ENCODE assay signal across 8 cellular contexts in the genomic region with DNA sequence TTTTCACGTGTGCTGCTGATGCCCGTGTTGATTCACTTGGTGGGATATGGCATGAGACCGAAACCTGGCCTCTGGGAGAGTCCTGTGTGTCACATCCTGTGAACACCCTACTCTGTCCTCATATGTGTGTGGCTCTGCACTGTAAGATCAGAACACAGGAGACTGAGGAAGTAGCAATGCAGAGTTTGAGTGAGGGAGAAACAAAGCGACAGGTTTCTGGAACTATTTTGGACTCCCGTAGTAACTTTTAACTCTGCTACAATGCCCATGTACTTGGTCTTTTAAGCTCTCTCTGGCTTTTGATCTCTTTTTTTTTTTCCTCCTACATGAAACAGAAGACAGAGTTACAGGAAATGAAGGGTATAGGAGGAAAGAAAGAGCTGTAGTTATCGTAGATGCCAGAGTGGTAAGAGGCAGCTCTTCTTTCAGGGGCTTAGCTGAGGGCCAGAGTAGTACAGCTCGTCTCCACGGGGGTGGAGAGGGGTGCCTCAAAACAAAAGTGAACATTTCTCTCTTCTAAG. TPM values are rescaled to one million over a fixed set of nuclear protein-coding genes. Genes with fewer than 3 reads are reported as not detected.
DNase-seq lines count a peak whose midpoint lies in the region; ATAC-seq and TF ChIP-seq lines count a peak whose summit lies in the region.

No MANE protein-coding gene starts in this region.

- H3K36me3 Mint-ChIP-seq in mesothelial cell of epicardium: peaks cover 27% of the 10 kb centered on the region
- peaks cover 6% of the 10 kb centered on the region for H3K36me3 Mint-ChIP-seq in stimulated activated memory B cell treated with anti-CD40 and anti-IgM and Interleukin-4, amounts not matched to agents 10 μg/mL and 1 μg/mL and 100 μg/mL, for 72 hours

- no peak overlapping the region for H3K4me3 Mint-ChIP-seq in mesothelial cell of epicardium
- peak overlapping the region; percentile 85 for H3K4me3 Mint-ChIP-seq in stimulated activated memory B cell treated with anti-CD40 and anti-IgM and Interleukin-4, amounts not matched to agents 10 μg/mL and 1 μg/mL and 100 μg/mL, for 72 hours

- H3K27ac ChIP-seq in brain microvascular endothelial cell: peak overlapping the region; percentile 48

- no peak for TF ChIP-seq CTCF in brain microvascular endothelial cell (IDR thresholded peaks at IDR 0.05; ENCODE audit: low read depth, low read length, missing control alignments)
- TF ChIP-seq CTCF in mesothelial cell of epicardium (IDR thresholded peaks at IDR 0.05; ENCODE audit: unreplicated experiment): no peak

- no peaks in the 10 kb centered on the region for H3K27me3 ChIP-seq in brain microvascular endothelial cell (replicated peaks)

- peak; percentile 32 for TF ChIP-seq POLR2A in GM18951 (IDR thresholded peaks at IDR 0.05; ENCODE audit: extremely low read depth, insufficient read depth, insufficient read length)

- no peak overlapping the region for H3K4me3 ChIP-seq in brain microvascular endothelial cell (ENCODE audit: low read depth, low read length)

- no peaks in the 10 kb centered on the region for H3K27me3 Mint-ChIP-seq in mesothelial cell of epicardium (ENCODE audit: low read depth)
- H3K27me3 Mint-ChIP-seq in stimulated activated memory B cell treated with anti-CD40 and anti-IgM and Interleukin-4, amounts not matched to agents 10 μg/mL and 1 μg/mL and 100 μg/mL, for 72 hours: no peaks in the 10 kb centered on the region

- in situ Hi-C loops in GM18951 (cut with MboI; ENCODE audit: low sequenced_read_pairs, unreplicated experiment): no loop called here
- in situ Hi-C loops in brain microvascular endothelial cell (cut with HindIII; ENCODE audit: low pct_ligation_motif_present, low sequenced_read_pairs): no loop called here

- DNase-seq in T-helper 9 cell (peak; percentile 17), brain microvascular endothelial cell (peak; percentile 52), mesothelial cell of epicardium (ENCODE audit: low spot score in 2 of 2, unreplicated experiment in 2 of 2) (no peak), NOMO-1 (lab: John Stamatoyannopoulos, UW; ENCODE audit: unreplicated experiment in 2 of 2) (no peak), cerebellar nuclear complex (lab: John Stamatoyannopoulos, UW) (no peak)

- H3K27ac Mint-ChIP-seq in mesothelial cell of epicardium: peak overlapping the region; percentile 65
- H3K27ac Mint-ChIP-seq in stimulated activated memory B cell treated with anti-CD40 and anti-IgM and Interleukin-4, amounts not matched to agents 10 μg/mL and 1 μg/mL and 100 μg/mL, for 72 hours: peak overlapping the region; percentile 96

- peaks cover 30% of the 10 kb centered on the region for H3K4me1 Mint-ChIP-seq in mesothelial cell of epicardium
- H3K4me1 Mint-ChIP-seq in stimulated activated memory B cell treated with anti-CD40 and anti-IgM and Interleukin-4, amounts not matched to agents 10 μg/mL and 1 μg/mL and 100 μg/mL, for 72 hours: peaks cover 13% of the 10 kb centered on the region

- H3K36me3 ChIP-seq in brain microvascular endothelial cell (replicated peaks): peaks cover 7% of the 10 kb centered on the region

- peak; percentile 51 for ATAC-seq in HG03060 (IDR thresholded peaks at IDR 0.05; ENCODE audit: low read depth, unreplicated experiment)
- peak; percentile 91 for ATAC-seq in stimulated activated memory B cell treated with anti-CD40 and anti-IgM and Interleukin-4, amounts not matched to agents 10 μg/mL and 1 μg/mL and 100 μg/mL, for 72 hours

- H3K9me3 Mint-ChIP-seq in mesothelial cell of epicardium: peaks cover 9% of the 10 kb centered on the region
- no peaks in the 10 kb centered on the region for H3K9me3 Mint-ChIP-seq in stimulated activated memory B cell treated with anti-CD40 and anti-IgM and Interleukin-4, amounts not matched to agents 10 μg/mL and 1 μg/mL and 100 μg/mL, for 72 hours

RNA-seq across cellular contexts. Expression of a gene that starts 26.6 kb away (rescaled TPM):
- 12.0 to 15.0 TPM (median 14.0 TPM) in 3 replicates for total RNA-seq in mesothelial cell of epicardium

Comparison
In these comparisons a context has a peak if more than half of its experiments do, and no peak if none do; other contexts are left out.
1. DNase-seq: peak in T-helper 9 cell (single experiment) and brain microvascular endothelial cell (single experiment); none in mesothelial cell of epicardium (0 of 2), NOMO-1 (0 of 2) and cerebellar nuclear complex (0 of 2).